1 cellular context compared by ENCODE assay signal in genomic region chr15:31323627-31324026, GRCh38.
A peak's percentile ranks its signal among the peaks of the same experiment; 100 is the strongest.
TF ChIP-seq lines count a peak whose summit lies in the region.

No MANE protein-coding gene starts in this region.

TF ChIP-seq in GM12878, 131 proteins besides CTCF, POLR2A, EP300 and RAD21 (continues in another document):
- TF ChIP-seq IKZF1 (conservative IDR thresholded peaks at IDR 0.05) (peak; percentile 48; the same call in 1 of the 2 replicates), TCF12 (IDR thresholded peaks at IDR 0.05; ENCODE audit: low read depth, low read length) (no peak), SMAD5 (IDR thresholded peaks at IDR 0.05; ENCODE audit: low read depth) (no peak), FOXK2 (IDR thresholded peaks at IDR 0.05) (no peak), SREBF2 (IDR thresholded peaks at IDR 0.05; ENCODE audit: low read length) (no peak), ZNF274 (IDR thresholded peaks at IDR 0.05; ENCODE audit: insufficient read depth, insufficient read length) (no peak), TBL1XR1 (IDR thresholded peaks at IDR 0.05; ENCODE audit: low read depth, low read length) (no peak), GABPA (IDR thresholded peaks at IDR 0.05; ENCODE audit: low read depth) (no peak), NR2F1 (conservative IDR thresholded peaks at IDR 0.05) (0 out of 2 replicates have a peak, but pooled peaks have one; percentile 15), CBFB (IDR thresholded peaks at IDR 0.05; ENCODE audit: low read depth) (no peak), NRF1 (conservative IDR thresholded peaks at IDR 0.05; ENCODE audit: low read depth, low read length) (no peak), SPI1 (IDR thresholded peaks at IDR 0.05; ENCODE audit: borderline replicate concordance, insufficient read depth, low read depth, low read length) (0 out of 2 replicates have a peak, but pooled peaks have one; percentile 0), ATF2 (IDR thresholded peaks at IDR 0.05; ENCODE audit: low read length) (no peak), DPF2 (IDR thresholded peaks at IDR 0.05) (peak; percentile 77), TCF3 (IDR thresholded peaks at IDR 0.05; ENCODE audit: borderline replicate concordance, insufficient read depth, low read depth, low read length) (no peak), EGR1 (IDR thresholded peaks at IDR 0.05; ENCODE audit: borderline replicate concordance in 1 of 2, low read depth in 2 of 2, low read length in 2 of 2) (no peak), BCL11A (IDR thresholded peaks at IDR 0.05; ENCODE audit: low read depth, low read length) (0 out of 2 replicates have a peak, but pooled peaks have one; percentile 20), JUND (IDR thresholded peaks at IDR 0.05; ENCODE audit: low read depth, low read length) (no peak), PKNOX1 (IDR thresholded peaks at IDR 0.05) (peak; percentile 81), STAT3 (IDR thresholded peaks at IDR 0.05; ENCODE audit: low read depth, low read length) (no peak), NFIC (IDR thresholded peaks at IDR 0.05; ENCODE audit: low read depth, low read length) (no peak), RELB (IDR thresholded peaks at IDR 0.05; ENCODE audit: low read depth) (peak; percentile 68; the same call in 1 of the 2 replicates), HCFC1 (IDR thresholded peaks at IDR 0.05; ENCODE audit: low read length) (no peak), RB1 (IDR thresholded peaks at IDR 0.05; ENCODE audit: borderline replicate concordance) (no peak), FOS (IDR thresholded peaks at IDR 0.05; ENCODE audit: borderline replicate concordance, extremely low read depth, insufficient read length) (no peak), PML (IDR thresholded peaks at IDR 0.05; ENCODE audit: low read length) (no peak), BMI1 (IDR thresholded peaks at IDR 0.05; ENCODE audit: borderline replicate concordance) (no peak), GATAD2B (conservative IDR thresholded peaks at IDR 0.05; ENCODE audit: low read depth) (peak; percentile 37; the same call in 1 of the 2 replicates), IKZF2 (IDR thresholded peaks at IDR 0.05) (peak in 1 of 2 experiments; percentile 17; a peak in 1 of 4 replicates), MEF2A (IDR thresholded peaks at IDR 0.05; ENCODE audit: insufficient read depth, low read depth, low read length) (no peak), RCOR1 (conservative IDR thresholded peaks at IDR 0.05; ENCODE audit: low read depth, low read length) (no peak), CHD2 (IDR thresholded peaks at IDR 0.05; ENCODE audit: borderline replicate concordance, low read depth, low read length) (no peak), CHD1 (IDR thresholded peaks at IDR 0.05; ENCODE audit: low read depth, low read length) (0 out of 2 replicates have a peak, but pooled peaks have one; percentile 9), PAX8 (IDR thresholded peaks at IDR 0.05) (no peak), NFXL1 (IDR thresholded peaks at IDR 0.05; ENCODE audit: borderline replicate concordance) (no peak), MXI1 (IDR thresholded peaks at IDR 0.05; ENCODE audit: low read depth, low read length) (no peak), BRCA1 (IDR thresholded peaks at IDR 0.05; ENCODE audit: low read depth, low read length) (no peak), BHLHE40 (IDR thresholded peaks at IDR 0.05; ENCODE audit: borderline replicate concordance in 1 of 2, low read depth in 2 of 2, low read length in 1 of 2) (peak; percentile 35 to 56; a peak in 1 of 4 replicates), POLR2AphosphoS2 (IDR thresholded peaks at IDR 0.05; ENCODE audit: low read depth, low read length) (no peak), KDM1A (IDR thresholded peaks at IDR 0.05; ENCODE audit: borderline replicate concordance) (no peak), IRF3 (IDR thresholded peaks at IDR 0.05) (no peak), YY1 (IDR thresholded peaks at IDR 0.05; ENCODE audit: low read depth, low read length) (no peak), NBN (IDR thresholded peaks at IDR 0.05) (0 out of 2 replicates have a peak, but pooled peaks have one; percentile 18), STAT1 (conservative IDR thresholded peaks at IDR 0.05) (no peak), MYB (IDR thresholded peaks at IDR 0.05; ENCODE audit: borderline replicate concordance, low read depth, low read length) (no peak), ASH2L (IDR thresholded peaks at IDR 0.05; ENCODE audit: borderline replicate concordance, low read depth) (no peak), ZNF217 (IDR thresholded peaks at IDR 0.05) (no peak), PAX5 (IDR thresholded peaks at IDR 0.05; ENCODE audit: borderline replicate concordance, low read depth, low read length) (peak; percentile 87; the same call in 1 of the 2 replicates), ZNF384 (IDR thresholded peaks at IDR 0.05; ENCODE audit: borderline replicate concordance, low read depth, low read length) (no peak), ATF3 (IDR thresholded peaks at IDR 0.05; ENCODE audit: borderline replicate concordance, extremely low read depth, low read depth, low read length) (no peak), MLLT1 (IDR thresholded peaks at IDR 0.05) (no peak), BCL3 (IDR thresholded peaks at IDR 0.05; ENCODE audit: borderline replicate concordance, insufficient read depth, low read depth, low read length, poor library complexity, severe bottlenecking) (no peak), MAX (IDR thresholded peaks at IDR 0.05; ENCODE audit: low read depth, low read length) (no peak), ZBTB40 (IDR thresholded peaks at IDR 0.05; ENCODE audit: borderline replicate concordance) (no peak), SUZ12 (IDR thresholded peaks at IDR 0.05; ENCODE audit: unreplicated experiment) (no peak), IRF5 (IDR thresholded peaks at IDR 0.05; ENCODE audit: borderline replicate concordance) (no peak), SP1 (IDR thresholded peaks at IDR 0.05; ENCODE audit: low read depth, low read length) (no peak)
